In the genomic region with DNA sequence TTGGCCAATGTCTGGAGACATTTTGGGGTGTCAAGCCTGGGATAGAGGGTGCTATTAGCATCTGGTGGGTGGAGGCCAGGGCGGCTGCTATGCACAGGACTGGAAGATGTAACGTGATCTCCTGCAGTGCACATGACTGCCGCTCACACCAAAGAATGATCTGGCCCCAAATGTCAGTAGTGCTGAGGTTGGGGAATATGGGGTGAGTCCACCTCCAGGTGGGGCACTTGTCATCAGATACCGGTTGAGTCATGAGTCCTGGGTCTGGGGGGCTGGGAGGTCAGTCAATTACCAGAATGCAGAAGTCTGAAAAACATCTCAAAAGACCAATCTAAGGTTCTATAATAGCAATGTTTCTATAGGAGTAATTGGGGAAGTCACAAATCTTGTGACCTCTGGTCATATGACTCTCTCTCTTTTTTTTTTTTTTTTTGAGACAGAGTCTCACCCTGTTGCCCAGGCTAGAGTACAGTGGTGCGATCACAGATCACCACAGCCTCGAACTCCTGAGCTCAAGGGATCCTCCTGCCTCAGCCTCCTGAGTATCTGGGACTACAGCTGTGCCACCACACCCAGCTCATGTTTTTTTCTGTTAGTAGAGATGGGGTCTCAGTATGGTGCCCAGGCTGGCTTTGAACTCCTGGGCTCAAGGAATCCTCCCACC, we compare ENCODE assay signal across 2 cellular contexts.
TF ChIP-seq lines count a peak whose summit lies in the region.

No MANE protein-coding gene starts in this region.

TF ChIP-seq in SK-N-SH treated with all-trans-retinoic acid at 6 μM for 48 hours, 23 proteins besides CTCF, POLR2A, EP300 and RAD21 (continued from another document):
- TF ChIP-seq, protein P1, sequence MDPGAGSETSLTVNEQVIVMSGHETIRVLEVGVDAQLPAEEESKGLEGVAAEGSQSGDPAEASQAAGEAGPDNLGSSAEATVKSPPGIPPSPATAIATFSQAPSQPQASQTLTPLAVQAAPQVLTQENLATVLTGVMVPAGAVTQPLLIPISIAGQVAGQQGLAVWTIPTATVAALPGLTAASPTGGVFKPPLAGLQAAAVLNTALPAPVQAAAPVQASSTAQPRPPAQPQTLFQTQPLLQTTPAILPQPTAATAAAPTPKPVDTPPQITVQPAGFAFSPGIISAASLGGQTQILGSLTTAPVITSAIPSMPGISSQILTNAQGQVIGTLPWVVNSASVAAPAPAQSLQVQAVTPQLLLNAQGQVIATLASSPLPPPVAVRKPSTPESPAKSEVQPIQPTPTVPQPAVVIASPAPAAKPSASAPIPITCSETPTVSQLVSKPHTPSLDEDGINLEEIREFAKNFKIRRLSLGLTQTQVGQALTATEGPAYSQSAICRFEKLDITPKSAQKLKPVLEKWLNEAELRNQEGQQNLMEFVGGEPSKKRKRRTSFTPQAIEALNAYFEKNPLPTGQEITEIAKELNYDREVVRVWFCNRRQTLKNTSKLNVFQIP (CRISPR knock-in tag; IDR thresholded peaks at IDR 0.05; ENCODE audit: borderline replicate concordance, low read depth) = no peak
- TF ChIP-seq TOX (CRISPR knock-in tag; IDR thresholded peaks at IDR 0.05; ENCODE audit: borderline replicate concordance) = no peak
- TF ChIP-seq ZNF70 (CRISPR knock-in tag; IDR thresholded peaks at IDR 0.05) = no peak
- TF ChIP-seq ZC3H10 (CRISPR knock-in tag; IDR thresholded peaks at IDR 0.05) = no peak
- TF ChIP-seq, protein P2, sequence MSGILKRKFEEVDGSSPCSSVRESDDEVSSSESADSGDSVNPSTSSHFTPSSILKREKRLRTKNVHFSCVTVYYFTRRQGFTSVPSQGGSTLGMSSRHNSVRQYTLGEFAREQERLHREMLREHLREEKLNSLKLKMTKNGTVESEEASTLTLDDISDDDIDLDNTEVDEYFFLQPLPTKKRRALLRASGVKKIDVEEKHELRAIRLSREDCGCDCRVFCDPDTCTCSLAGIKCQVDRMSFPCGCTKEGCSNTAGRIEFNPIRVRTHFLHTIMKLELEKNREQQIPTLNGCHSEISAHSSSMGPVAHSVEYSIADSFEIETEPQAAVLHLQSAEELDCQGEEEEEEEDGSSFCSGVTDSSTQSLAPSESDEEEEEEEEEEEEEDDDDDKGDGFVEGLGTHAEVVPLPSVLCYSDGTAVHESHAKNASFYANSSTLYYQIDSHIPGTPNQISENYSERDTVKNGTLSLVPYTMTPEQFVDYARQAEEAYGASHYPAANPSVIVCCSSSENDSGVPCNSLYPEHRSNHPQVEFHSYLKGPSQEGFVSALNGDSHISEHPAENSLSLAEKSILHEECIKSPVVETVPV (CRISPR knock-in tag; IDR thresholded peaks at IDR 0.05) = no peak
- no peak for TF ChIP-seq SNAI2 (CRISPR knock-in tag; IDR thresholded peaks at IDR 0.05)
- TF ChIP-seq ISL1 (CRISPR knock-in tag; IDR thresholded peaks at IDR 0.05) = no peak
- TF ChIP-seq ZFP3 (CRISPR knock-in tag; IDR thresholded peaks at IDR 0.05) = no peak
- TF ChIP-seq, protein P3, sequence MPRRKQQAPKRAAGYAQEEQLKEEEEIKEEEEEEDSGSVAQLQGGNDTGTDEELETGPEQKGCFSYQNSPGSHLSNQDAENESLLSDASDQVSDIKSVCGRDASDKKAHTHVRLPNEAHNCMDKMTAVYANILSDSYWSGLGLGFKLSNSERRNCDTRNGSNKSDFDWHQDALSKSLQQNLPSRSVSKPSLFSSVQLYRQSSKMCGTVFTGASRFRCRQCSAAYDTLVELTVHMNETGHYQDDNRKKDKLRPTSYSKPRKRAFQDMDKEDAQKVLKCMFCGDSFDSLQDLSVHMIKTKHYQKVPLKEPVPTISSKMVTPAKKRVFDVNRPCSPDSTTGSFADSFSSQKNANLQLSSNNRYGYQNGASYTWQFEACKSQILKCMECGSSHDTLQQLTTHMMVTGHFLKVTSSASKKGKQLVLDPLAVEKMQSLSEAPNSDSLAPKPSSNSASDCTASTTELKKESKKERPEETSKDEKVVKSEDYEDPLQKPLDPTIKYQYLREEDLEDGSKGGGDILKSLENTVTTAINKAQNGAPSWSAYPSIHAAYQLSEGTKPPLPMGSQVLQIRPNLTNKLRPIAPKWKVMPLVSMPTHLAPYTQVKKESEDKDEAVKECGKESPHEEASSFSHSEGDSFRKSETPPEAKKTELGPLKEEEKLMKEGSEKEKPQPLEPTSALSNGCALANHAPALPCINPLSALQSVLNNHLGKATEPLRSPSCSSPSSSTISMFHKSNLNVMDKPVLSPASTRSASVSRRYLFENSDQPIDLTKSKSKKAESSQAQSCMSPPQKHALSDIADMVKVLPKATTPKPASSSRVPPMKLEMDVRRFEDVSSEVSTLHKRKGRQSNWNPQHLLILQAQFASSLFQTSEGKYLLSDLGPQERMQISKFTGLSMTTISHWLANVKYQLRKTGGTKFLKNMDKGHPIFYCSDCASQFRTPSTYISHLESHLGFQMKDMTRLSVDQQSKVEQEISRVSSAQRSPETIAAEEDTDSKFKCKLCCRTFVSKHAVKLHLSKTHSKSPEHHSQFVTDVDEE (CRISPR knock-in tag; IDR thresholded peaks at IDR 0.05) = no peak
- TF ChIP-seq GLIS3 (CRISPR knock-in tag; IDR thresholded peaks at IDR 0.05) = no peak
- no peak for TF ChIP-seq ZNF8 (CRISPR knock-in tag; IDR thresholded peaks at IDR 0.05)
- no peak for TF ChIP-seq OSR1 (CRISPR knock-in tag; IDR thresholded peaks at IDR 0.05)
- TF ChIP-seq, protein P4, sequence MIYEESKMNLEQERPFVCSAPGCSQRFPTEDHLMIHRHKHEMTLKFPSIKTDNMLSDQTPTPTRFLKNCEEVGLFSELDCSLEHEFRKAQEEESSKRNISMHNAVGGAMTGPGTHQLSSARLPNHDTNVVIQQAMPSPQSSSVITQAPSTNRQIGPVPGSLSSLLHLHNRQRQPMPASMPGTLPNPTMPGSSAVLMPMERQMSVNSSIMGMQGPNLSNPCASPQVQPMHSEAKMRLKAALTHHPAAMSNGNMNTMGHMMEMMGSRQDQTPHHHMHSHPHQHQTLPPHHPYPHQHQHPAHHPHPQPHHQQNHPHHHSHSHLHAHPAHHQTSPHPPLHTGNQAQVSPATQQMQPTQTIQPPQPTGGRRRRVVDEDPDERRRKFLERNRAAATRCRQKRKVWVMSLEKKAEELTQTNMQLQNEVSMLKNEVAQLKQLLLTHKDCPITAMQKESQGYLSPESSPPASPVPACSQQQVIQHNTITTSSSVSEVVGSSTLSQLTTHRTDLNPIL (CRISPR knock-in tag; IDR thresholded peaks at IDR 0.05; ENCODE audit: low read depth) = no peak
- TF ChIP-seq, protein P5, sequence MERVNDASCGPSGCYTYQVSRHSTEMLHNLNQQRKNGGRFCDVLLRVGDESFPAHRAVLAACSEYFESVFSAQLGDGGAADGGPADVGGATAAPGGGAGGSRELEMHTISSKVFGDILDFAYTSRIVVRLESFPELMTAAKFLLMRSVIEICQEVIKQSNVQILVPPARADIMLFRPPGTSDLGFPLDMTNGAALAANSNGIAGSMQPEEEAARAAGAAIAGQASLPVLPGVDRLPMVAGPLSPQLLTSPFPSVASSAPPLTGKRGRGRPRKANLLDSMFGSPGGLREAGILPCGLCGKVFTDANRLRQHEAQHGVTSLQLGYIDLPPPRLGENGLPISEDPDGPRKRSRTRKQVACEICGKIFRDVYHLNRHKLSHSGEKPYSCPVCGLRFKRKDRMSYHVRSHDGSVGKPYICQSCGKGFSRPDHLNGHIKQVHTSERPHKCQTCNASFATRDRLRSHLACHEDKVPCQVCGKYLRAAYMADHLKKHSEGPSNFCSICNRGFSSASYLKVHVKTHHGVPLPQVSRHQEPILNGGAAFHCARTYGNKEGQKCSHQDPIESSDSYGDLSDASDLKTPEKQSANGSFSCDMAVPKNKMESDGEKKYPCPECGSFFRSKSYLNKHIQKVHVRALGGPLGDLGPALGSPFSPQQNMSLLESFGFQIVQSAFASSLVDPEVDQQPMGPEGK (CRISPR knock-in tag; IDR thresholded peaks at IDR 0.05; ENCODE audit: borderline replicate concordance) = no peak

TF ChIP-seq in SK-N-SH, 30 proteins besides CTCF, POLR2A, EP300 and RAD21:
- TF ChIP-seq, protein P6, sequence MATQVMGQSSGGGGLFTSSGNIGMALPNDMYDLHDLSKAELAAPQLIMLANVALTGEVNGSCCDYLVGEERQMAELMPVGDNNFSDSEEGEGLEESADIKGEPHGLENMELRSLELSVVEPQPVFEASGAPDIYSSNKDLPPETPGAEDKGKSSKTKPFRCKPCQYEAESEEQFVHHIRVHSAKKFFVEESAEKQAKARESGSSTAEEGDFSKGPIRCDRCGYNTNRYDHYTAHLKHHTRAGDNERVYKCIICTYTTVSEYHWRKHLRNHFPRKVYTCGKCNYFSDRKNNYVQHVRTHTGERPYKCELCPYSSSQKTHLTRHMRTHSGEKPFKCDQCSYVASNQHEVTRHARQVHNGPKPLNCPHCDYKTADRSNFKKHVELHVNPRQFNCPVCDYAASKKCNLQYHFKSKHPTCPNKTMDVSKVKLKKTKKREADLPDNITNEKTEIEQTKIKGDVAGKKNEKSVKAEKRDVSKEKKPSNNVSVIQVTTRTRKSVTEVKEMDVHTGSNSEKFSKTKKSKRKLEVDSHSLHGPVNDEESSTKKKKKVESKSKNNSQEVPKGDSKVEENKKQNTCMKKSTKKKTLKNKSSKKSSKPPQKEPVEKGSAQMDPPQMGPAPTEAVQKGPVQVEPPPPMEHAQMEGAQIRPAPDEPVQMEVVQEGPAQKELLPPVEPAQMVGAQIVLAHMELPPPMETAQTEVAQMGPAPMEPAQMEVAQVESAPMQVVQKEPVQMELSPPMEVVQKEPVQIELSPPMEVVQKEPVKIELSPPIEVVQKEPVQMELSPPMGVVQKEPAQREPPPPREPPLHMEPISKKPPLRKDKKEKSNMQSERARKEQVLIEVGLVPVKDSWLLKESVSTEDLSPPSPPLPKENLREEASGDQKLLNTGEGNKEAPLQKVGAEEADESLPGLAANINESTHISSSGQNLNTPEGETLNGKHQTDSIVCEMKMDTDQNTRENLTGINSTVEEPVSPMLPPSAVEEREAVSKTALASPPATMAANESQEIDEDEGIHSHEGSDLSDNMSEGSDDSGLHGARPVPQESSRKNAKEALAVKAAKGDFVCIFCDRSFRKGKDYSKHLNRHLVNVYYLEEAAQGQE (IDR thresholded peaks at IDR 0.05; ENCODE audit: low read depth, low read length) = no peak
- TF ChIP-seq, protein P7, sequence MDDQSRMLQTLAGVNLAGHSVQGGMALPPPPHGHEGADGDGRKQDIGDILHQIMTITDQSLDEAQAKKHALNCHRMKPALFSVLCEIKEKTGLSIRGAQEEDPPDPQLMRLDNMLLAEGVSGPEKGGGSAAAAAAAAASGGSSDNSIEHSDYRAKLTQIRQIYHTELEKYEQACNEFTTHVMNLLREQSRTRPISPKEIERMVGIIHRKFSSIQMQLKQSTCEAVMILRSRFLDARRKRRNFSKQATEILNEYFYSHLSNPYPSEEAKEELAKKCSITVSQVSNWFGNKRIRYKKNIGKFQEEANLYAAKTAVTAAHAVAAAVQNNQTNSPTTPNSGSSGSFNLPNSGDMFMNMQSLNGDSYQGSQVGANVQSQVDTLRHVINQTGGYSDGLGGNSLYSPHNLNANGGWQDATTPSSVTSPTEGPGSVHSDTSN (IDR thresholded peaks at IDR 0.05) = no peak
- TF ChIP-seq MEF2A (IDR thresholded peaks at IDR 0.05; ENCODE audit: borderline replicate concordance, low read depth) (no peak), TEAD4 (IDR thresholded peaks at IDR 0.05; ENCODE audit: borderline replicate concordance, insufficient read depth) (no peak), YY1 (IDR thresholded peaks at IDR 0.05; ENCODE audit: low read depth) (no peak), SMC3 (IDR thresholded peaks at IDR 0.05; ENCODE audit: low read depth, low read length) (no peak), JUND (IDR thresholded peaks at IDR 0.05) (no peak), FOSL2 (IDR thresholded peaks at IDR 0.05; ENCODE audit: borderline replicate concordance, low read depth) (no peak), TCF12 (IDR thresholded peaks at IDR 0.05) (no peak)
- TF ChIP-seq, protein P8, sequence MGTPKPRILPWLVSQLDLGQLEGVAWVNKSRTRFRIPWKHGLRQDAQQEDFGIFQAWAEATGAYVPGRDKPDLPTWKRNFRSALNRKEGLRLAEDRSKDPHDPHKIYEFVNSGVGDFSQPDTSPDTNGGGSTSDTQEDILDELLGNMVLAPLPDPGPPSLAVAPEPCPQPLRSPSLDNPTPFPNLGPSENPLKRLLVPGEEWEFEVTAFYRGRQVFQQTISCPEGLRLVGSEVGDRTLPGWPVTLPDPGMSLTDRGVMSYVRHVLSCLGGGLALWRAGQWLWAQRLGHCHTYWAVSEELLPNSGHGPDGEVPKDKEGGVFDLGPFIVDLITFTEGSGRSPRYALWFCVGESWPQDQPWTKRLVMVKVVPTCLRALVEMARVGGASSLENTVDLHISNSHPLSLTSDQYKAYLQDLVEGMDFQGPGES (IDR thresholded peaks at IDR 0.05; ENCODE audit: low read depth, low read length) = no peak
